ENCODE assay signal across 8 cellular contexts in genomic region chr18:267380-267687, GRCh38. TPM values are rescaled to one million over a fixed set of nuclear protein-coding genes. Genes with fewer than 3 reads are reported as not detected.
DNase-seq lines count a peak whose midpoint lies in the region; ATAC-seq, FAIRE-seq and TF ChIP-seq lines count a peak whose summit lies in the region.

No MANE protein-coding gene starts in this region.

- peaks cover 30% of the 10 kb centered on the region for H3K36me3 Mint-ChIP-seq in brain
- H3K36me3 Mint-ChIP-seq in memory B cell = peaks cover 14% of the 10 kb centered on the region

- H2AFZ ChIP-seq in ACC112 (ENCODE audit: low read length, unreplicated experiment) = peak overlapping the region; percentile 80

- H3K4me1 ChIP-seq in ACC112 (ENCODE audit: control insufficient read depth, insufficient read depth, low read length, unreplicated experiment) = peaks cover 8% of the 10 kb centered on the region
- H3K4me1 ChIP-seq in vagina = peaks cover 26% of the 10 kb centered on the region

- H3K4me3 ChIP-seq in ACC112 (ENCODE audit: low read depth, low read length) (peak overlapping the region; percentile 84), NB4 (ENCODE audit: low read depth, low read length) (peak overlapping the region; percentile 97), vagina (peak overlapping the region; percentile 81 to 95)

- peak overlapping the region; percentile 78; the same call in 1 of the 2 replicates for H3K27ac ChIP-seq in ACC112 (ENCODE audit: low read depth, low read length)
- H3K27ac ChIP-seq in vagina = peak overlapping the region; percentile 71

- H3K4me1 Mint-ChIP-seq in brain (peaks cover 46% of the 10 kb centered on the region), memory B cell (peaks cover 23% of the 10 kb centered on the region)

- TF ChIP-seq POLR2A in GM12891 (IDR thresholded peaks at IDR 0.05; ENCODE audit: low read depth, low read length) (no peak), NB4 (IDR thresholded peaks at IDR 0.05; ENCODE audit: extremely low read depth, insufficient read length) (no peak), vagina (IDR thresholded peaks at IDR 0.05) (no peak)

- H3K36me3 ChIP-seq in ACC112 (ENCODE audit: insufficient read depth, low read length) (peaks cover 11% of the 10 kb centered on the region), vagina (peaks cover 0 to 18% of the 10 kb centered on the region in 2 donors)

- no peaks in the 10 kb centered on the region for H3K9me3 ChIP-seq in vagina

- peaks cover 26% of the 10 kb centered on the region for H3K79me2 ChIP-seq in ACC112 (ENCODE audit: control insufficient read depth, insufficient read depth, low read length, unreplicated experiment)

- FAIRE-seq in GM12891 (lab: Jason Lieb, UNC) = peak; percentile 50

- no peak for ATAC-seq in memory B cell (ENCODE audit: low read depth)

- peaks cover 14% of the 10 kb centered on the region for H3K27me3 Mint-ChIP-seq in brain
- H3K27me3 Mint-ChIP-seq in memory B cell = no peaks in the 10 kb centered on the region

- H3K27ac Mint-ChIP-seq in brain (peak overlapping the region; percentile 99 to 100 (median 100)), memory B cell (peak overlapping the region; percentile 100)

- H3K9me3 Mint-ChIP-seq in brain (no peaks in the 10 kb centered on the region), memory B cell (no peaks in the 10 kb centered on the region)

- TF ChIP-seq CTCF in NB4 (IDR thresholded peaks at IDR 0.05; ENCODE audit: low read depth, low read length) (no peak), brain (conservative IDR thresholded peaks at IDR 0.05) (no peak), vagina (IDR thresholded peaks at IDR 0.05) (no peak)

- intact Hi-C loops in vagina (cut with DNase I) = no loop called here

- H3K4me3 Mint-ChIP-seq in brain (peak overlapping the region; percentile 99 to 100 (median 100)), memory B cell (peak overlapping the region; percentile 96)

- DNase-seq in GM12891 (ENCODE audit: insufficient read length, low spot score) (no peak), NB4 (ENCODE audit: low read depth) (no peak), memory B cell (ENCODE audit: low spot score in 2 of 2) (no peak), vagina (ENCODE audit: extremely low spot score in 2 of 2) (no peak), NCI-H128 (lab: John Stamatoyannopoulos, UW; ENCODE audit: unreplicated experiment) (no peak)
- DNase-seq in activated CD4-positive, CD25-positive, alpha-beta regulatory T cell treated with anti-CD3 and anti-CD28 coated beads, Interleukin-2, amount 50 U/mL, for 72 hours = no peak

- H3K27me3 ChIP-seq in ACC112 (ENCODE audit: insufficient read depth, low read length) (no peaks in the 10 kb centered on the region), vagina (no peaks in the 10 kb centered on the region)

TF ChIP-seq in GM12891, 5 proteins besides CTCF, POLR2A, EP300 and RAD21:
- TF ChIP-seq PAX5 (IDR thresholded peaks at IDR 0.05; ENCODE audit: insufficient read depth, low read length, severe bottlenecking) (no peak), POU2F2 (IDR thresholded peaks at IDR 0.05; ENCODE audit: low read depth, low read length) (no peak), POLR2AphosphoS5 (IDR thresholded peaks at IDR 0.05; ENCODE audit: low read depth, low read length) (no peak), SPI1 (IDR thresholded peaks at IDR 0.05; ENCODE audit: low read depth, low read length) (no peak), TAF1 (IDR thresholded peaks at IDR 0.05; ENCODE audit: low read depth, low read length) (no peak)
TF ChIP-seq in GM12891: peak in this region for 0.

RNA-seq across cellular contexts. Expression of gene THOC1, which starts 0.5 kb away (rescaled TPM):
- polyA plus RNA-seq in GM12891 (2012; ENCODE audit: low read depth, missing spikeins) = 21.4 TPM
- polyA plus RNA-seq in brain (ENCODE audit: insufficient read depth, low read depth, low replicate concordance) = 7.1 TPM
- 47.9 TPM for total RNA-seq in vagina
